ENCODE assay signal across 14 cellular contexts in genomic region chr12:115598827-115599226, GRCh38.
DNase-seq lines count a peak whose midpoint lies in the region; ATAC-seq, FAIRE-seq and TF ChIP-seq lines count a peak whose summit lies in the region.
"Had no signal": no experiment of that assay in that cellular context is flagged by ENCODE, and none has a peak within 500 bp of the region (broad histone marks: within the 10 kb centered on the region; RNA-seq: fewer than 3 reads in every experiment).

No MANE protein-coding gene starts in this region.

- no peak for TF ChIP-seq POLR2A in A549 (IDR thresholded peaks at IDR 0.05; ENCODE audit: low read length)

- no peak for TF ChIP-seq RAD21 in A549 (conservative IDR thresholded peaks at IDR 0.05 in 1 of 2, IDR thresholded peaks at IDR 0.05 in 1 of 2)

- H3K27ac ChIP-seq in A549, result no peak overlapping the region
- H3K27ac ChIP-seq: BLaER1, thoracic aorta had no signal

- CTCF ChIA-PET in A549 (lab: Yijun Ruan, JAX), result interaction anchor here (0.6 to 1.2 kb wide), 2 partner anchors 11 to 50 kb away, joined by 3 to 4 read pairs; no protein-coding TSS in a partner anchor

- no peak for DNase-seq in A549 (ENCODE audit: low read depth in 1 of 2, low spot score in 1 of 2)
- peak; percentile 76 for DNase-seq in NCI-H128 (lab: John Stamatoyannopoulos, UW; ENCODE audit: unreplicated experiment)
- peak; percentile 25 for DNase-seq in fibroblast of mammary gland (ENCODE audit: low read depth)
- no peak for DNase-seq in omental fat pad (ENCODE audit: low spot score)
- DNase-seq in amniotic stem cell (lab: John Stamatoyannopoulos, UW), result no peak
- no peak for DNase-seq in stimulated activated CD4-positive, alpha-beta T cell treated with anti-CD3 and anti-CD28 coated beads, Interleukin-4, amount 100 ng/mL, for 24 hours
- DNase-seq: naive B cell; PC-3; stimulated activated CD4-positive, alpha-beta T cell treated with anti-CD3 and anti-CD28 coated beads, Interleukin-4, amount 100 ng/mL, for 1 hour had no signal

- H3K4me3 ChIP-seq in A549 (no peak overlapping the region), fibroblast of mammary gland (ENCODE audit: control insufficient read depth, low read depth, low read length) (no peak overlapping the region)
- H3K4me3 ChIP-seq: BLaER1 had no signal

- POLR2A ChIA-PET in A549 (lab: Yijun Ruan, JAX), result no interaction called here

- H3K4me2 ChIP-seq in A549, result peak overlapping the region; percentile 27; the same call in 1 of the 3 replicates
- H3K4me2 ChIP-seq: BLaER1 had no signal

- no peak for TF ChIP-seq EP300 in A549 (IDR thresholded peaks at IDR 0.05)

- no peaks in the 10 kb centered on the region for H3K4me1 ChIP-seq in A549
- H3K4me1 ChIP-seq: BLaER1 had no signal

- 34% methylated on average over 12 of the region's 17 CpGs for WGBS in A549 (ENCODE audit: missing lambda C conversion rate)

- ATAC-seq in A549 (no peak), omental fat pad (ENCODE audit: low FRiP score) (peak; percentile 34), GM18511 (IDR thresholded peaks at IDR 0.05; ENCODE audit: unreplicated experiment) (no peak)
- ATAC-seq in activated CD4-positive, CD25-positive, alpha-beta regulatory T cell treated with anti-CD3 and anti-CD28 coated beads, Interleukin-2, amount 50 U/mL, for 24 hours, result no peak
- ATAC-seq: PC-3 had no signal

- FAIRE-seq in A549 (lab: Jason Lieb, UNC), result no peak
- FAIRE-seq: TTC549 had no signal

- no peak for TF ChIP-seq CTCF in A549 (IDR thresholded peaks at IDR 0.05)
- no peak for TF ChIP-seq CTCF in fibroblast of mammary gland (conservative IDR thresholded peaks at IDR 0.05; ENCODE audit: control insufficient read depth, insufficient read depth, low read depth, low read length)
- no peak for TF ChIP-seq CTCF in omental fat pad (IDR thresholded peaks at IDR 0.05)

- peaks cover 15% of the 10 kb centered on the region for H3K9me3 ChIP-seq in A549
- H3K9me3 ChIP-seq: BLaER1, thoracic aorta had no signal

TF ChIP-seq in A549, 52 proteins besides CTCF, POLR2A, EP300 and RAD21:
- TF ChIP-seq ATOH8 (CRISPR knock-in tag; IDR thresholded peaks at IDR 0.05; ENCODE audit: low read depth) (no peak), HOXB5 (CRISPR knock-in tag; IDR thresholded peaks at IDR 0.05) (no peak), EHF (CRISPR knock-in tag; IDR thresholded peaks at IDR 0.05) (no peak), E2F6 (IDR thresholded peaks at IDR 0.05; ENCODE audit: borderline replicate concordance, low read depth) (no peak), SMC3 (IDR thresholded peaks at IDR 0.05) (no peak), RCOR1 (IDR thresholded peaks at IDR 0.05; ENCODE audit: low read depth, low read length) (no peak), TFCP2L1 (CRISPR knock-in tag; IDR thresholded peaks at IDR 0.05) (no peak), RFX5 (IDR thresholded peaks at IDR 0.05) (no peak), ELK1 (IDR thresholded peaks at IDR 0.05; ENCODE audit: low read depth, low read length) (no peak), MAX (IDR thresholded peaks at IDR 0.05) (no peak), PHF8 (IDR thresholded peaks at IDR 0.05; ENCODE audit: borderline replicate concordance, low read depth) (no peak), ZSCAN20 (CRISPR knock-in tag; IDR thresholded peaks at IDR 0.05) (no peak), JUNB (IDR thresholded peaks at IDR 0.05) (no peak), HEYL (CRISPR knock-in tag; IDR thresholded peaks at IDR 0.05) (no peak), HES2 (IDR thresholded peaks at IDR 0.05) (no peak), GATA3 (IDR thresholded peaks at IDR 0.05; ENCODE audit: borderline replicate concordance) (no peak)

Comparison
In these comparisons a context has a peak if more than half of its experiments do, and no peak if none do; other contexts are left out.
1. DNase-seq: peak in NCI-H128 (single experiment) and fibroblast of mammary gland (single experiment); none in A549 (0 of 2), omental fat pad (single experiment), amniotic stem cell (single experiment) and stimulated activated CD4-positive, alpha-beta T cell treated with anti-CD3 and anti-CD28 coated beads, Interleukin-4, amount 100 ng/mL, for 24 hours (single experiment).